In genomic region chr2:228433706-228434105, GRCh38 we compare ENCODE assay signal across 18 cellular contexts.
DNase-seq lines count a peak whose midpoint lies in the region; ATAC-seq, FAIRE-seq and TF ChIP-seq lines count a peak whose summit lies in the region.
"Had no signal": no experiment of that assay in that cellular context is flagged by ENCODE, and none has a peak within 500 bp of the region (broad histone marks: within the 10 kb centered on the region; RNA-seq: fewer than 3 reads in every experiment).

No MANE protein-coding gene starts in this region.

- no peak overlapping the region for H3K4me2 ChIP-seq in HepG2 (ENCODE audit: low read depth, low read length)
- H3K4me2 ChIP-seq: BLaER1 had no signal

- ATAC-seq in HepG2, result no peak
- ATAC-seq in right lobe of liver, result no peak
- no peak for ATAC-seq in GM21390 (IDR thresholded peaks at IDR 0.05; ENCODE audit: unreplicated experiment)

- H3K9me3 ChIP-seq in HepG2 (ENCODE audit: low read length) (peaks cover 91% of the 10 kb centered on the region), right lobe of liver (no peaks in the 10 kb centered on the region), adipocyte (ENCODE audit: control insufficient read depth, low read length) (no peaks in the 10 kb centered on the region)
- H3K9me3 ChIP-seq: BLaER1 had no signal

- H3K4me3 ChIP-seq in HepG2 (replicated peaks in 1 of 3; ENCODE audit: insufficient read depth in 1 of 3, low read depth in 2 of 3, low read length in 3 of 3) (no peak overlapping the region), right lobe of liver (no peak overlapping the region), adipocyte (ENCODE audit: low read length) (no peak overlapping the region), fibroblast of villous mesenchyme (ENCODE audit: low read depth, low read length) (no peak overlapping the region)
- H3K4me3 ChIP-seq: BLaER1 had no signal

- no peak overlapping the region for H2AFZ ChIP-seq in HepG2 (ENCODE audit: low read length)

- no peaks in the 10 kb centered on the region for H4K20me1 ChIP-seq in HepG2 (ENCODE audit: insufficient read depth, low read length)
- H4K20me1 ChIP-seq: BLaER1 had no signal

- TF ChIP-seq RAD21 in HepG2 (CRISPR knock-in tag; IDR thresholded peaks at IDR 0.05), result no peak

- H3K4me1 ChIP-seq in HepG2 (ENCODE audit: insufficient read depth, low read length), result no peaks in the 10 kb centered on the region
- no peaks in the 10 kb centered on the region for H3K4me1 ChIP-seq in right lobe of liver
- no peaks in the 10 kb centered on the region for H3K4me1 ChIP-seq in adipocyte (ENCODE audit: control insufficient read depth, insufficient read depth, low read length)
- H3K4me1 ChIP-seq: BLaER1 had no signal

- POLR2A ChIA-PET in HepG2 (lab: Yijun Ruan, JAX), result no interaction called here

- no peak for TF ChIP-seq POLR2A in HepG2 (IDR thresholded peaks at IDR 0.05; ENCODE audit: insufficient read depth in 1 of 2, low read depth in 2 of 2, low read length in 2 of 2)
- no peak for TF ChIP-seq POLR2A in right lobe of liver (IDR thresholded peaks at IDR 0.05)

- no peaks in the 10 kb centered on the region for H3K79me2 ChIP-seq in HepG2 (ENCODE audit: insufficient read depth, low read length)

- in situ Hi-C loops in HepG2 (cut with HindIII; ENCODE audit: extremely low pct_ligation_motif_present, low pct_unique_long_range_greater_than_20kb), result no loop called here

- no peak for FAIRE-seq in HepG2 (lab: Jason Lieb, UNC)
- FAIRE-seq: A204.1, GM12892, GM18507, HTR-8/SVneo had no signal

- TF ChIP-seq EP300 in HepG2 (IDR thresholded peaks at IDR 0.05; ENCODE audit: low read depth in 2 of 2, low read length in 2 of 2) (no peak), HepG2 (CRISPR knock-in tag; IDR thresholded peaks at IDR 0.05; ENCODE audit: borderline replicate concordance) (no peak)

- no peak overlapping the region for H3K27ac ChIP-seq in HepG2 (ENCODE audit: extremely low read length, insufficient read depth, low read length)
- no peak overlapping the region for H3K27ac ChIP-seq in right lobe of liver
- H3K27ac ChIP-seq: BLaER1 had no signal

- no peak for DNase-seq in HepG2 (ENCODE audit: low spot score)
- no peak for DNase-seq in right lobe of liver
- DNase-seq in adipocyte (ENCODE audit: low read depth), result peak; percentile 74
- peak; percentile 20 for DNase-seq in fibroblast of villous mesenchyme (ENCODE audit: low read depth)
- no peak for DNase-seq in inferior parietal cortex (ENCODE audit: extremely low spot score)
- DNase-seq: ACHN; CD4-positive, alpha-beta memory T cell; DMS153; DMS79; GDM1; GOT3; H7 had no signal

- CTCF ChIA-PET in HepG2 (lab: Yijun Ruan, JAX; ENCODE audit: low intra/inter-chr PET ratio, low total read pairs), result no interaction called here

- TF ChIP-seq CTCF in HepG2 (CRISPR knock-in tag; IDR thresholded peaks at IDR 0.05), result no peak
- no peak for TF ChIP-seq CTCF in right lobe of liver (IDR thresholded peaks at IDR 0.05)
- TF ChIP-seq CTCF in fibroblast of villous mesenchyme (IDR thresholded peaks at IDR 0.05; ENCODE audit: insufficient read depth, low read depth, low read length), result no peak

- BruUV-seq in HepG2 (replicated peaks; lab: Mats Ljungman, UMichigan), result no TSS peak

- intact Hi-C loops in HepG2 (cut with micrococcal nuclease; ENCODE audit: unreplicated experiment) (no loop called here), right lobe of liver (cut with DNase I) (no loop called here)

- H3K36me3 ChIP-seq in HepG2 (replicated peaks in 1 of 2; ENCODE audit: control insufficient read depth in 1 of 2, insufficient read depth in 2 of 2, low read length in 2 of 2), result no peaks in the 10 kb centered on the region
- no peaks in the 10 kb centered on the region for H3K36me3 ChIP-seq in right lobe of liver
- H3K36me3 ChIP-seq in adipocyte (ENCODE audit: control insufficient read depth, insufficient read depth, low read length, severe bottlenecking), result no peaks in the 10 kb centered on the region
- H3K36me3 ChIP-seq: BLaER1 had no signal

- H3K27me3 ChIP-seq in HepG2 (ENCODE audit: control insufficient read depth in 1 of 2, insufficient read depth in 2 of 2, low read length in 2 of 2) (no peaks in the 10 kb centered on the region), right lobe of liver (no peaks in the 10 kb centered on the region), adipocyte (replicated peaks; ENCODE audit: control insufficient read depth, insufficient read depth, low read length) (no peaks in the 10 kb centered on the region)
- H3K27me3 ChIP-seq: BLaER1 had no signal

- H3K9ac ChIP-seq in HepG2 (ENCODE audit: insufficient read depth, low read depth, low read length), result no peak overlapping the region
- no peak overlapping the region for H3K9ac ChIP-seq in adipocyte (ENCODE audit: low read length)
- H3K9ac ChIP-seq: BLaER1 had no signal

TF ChIP-seq in HepG2, 621 proteins besides CTCF, POLR2A, EP300 and RAD21:
- TF ChIP-seq MAX (IDR thresholded peaks at IDR 0.05), result no peak
- no peak for TF ChIP-seq ARID4A (CRISPR knock-in tag; IDR thresholded peaks at IDR 0.05; ENCODE audit: borderline replicate concordance)
- peak; percentile 51; the same call in 1 of the 2 replicates for TF ChIP-seq CEBPB (IDR thresholded peaks at IDR 0.05; ENCODE audit: borderline replicate concordance, low read depth, low read length)
- no peak for TF ChIP-seq ARID5B (CRISPR knock-in tag; IDR thresholded peaks at IDR 0.05)

Comparison
In these comparisons a context has a peak if more than half of its experiments do, and no peak if none do; other contexts are left out.
1. DNase-seq: peak in adipocyte (single experiment) and fibroblast of villous mesenchyme (single experiment); none in HepG2 (single experiment), right lobe of liver (0 of 3) and inferior parietal cortex (single experiment).